8 cellular contexts compared by ENCODE assay signal in the genomic region with DNA sequence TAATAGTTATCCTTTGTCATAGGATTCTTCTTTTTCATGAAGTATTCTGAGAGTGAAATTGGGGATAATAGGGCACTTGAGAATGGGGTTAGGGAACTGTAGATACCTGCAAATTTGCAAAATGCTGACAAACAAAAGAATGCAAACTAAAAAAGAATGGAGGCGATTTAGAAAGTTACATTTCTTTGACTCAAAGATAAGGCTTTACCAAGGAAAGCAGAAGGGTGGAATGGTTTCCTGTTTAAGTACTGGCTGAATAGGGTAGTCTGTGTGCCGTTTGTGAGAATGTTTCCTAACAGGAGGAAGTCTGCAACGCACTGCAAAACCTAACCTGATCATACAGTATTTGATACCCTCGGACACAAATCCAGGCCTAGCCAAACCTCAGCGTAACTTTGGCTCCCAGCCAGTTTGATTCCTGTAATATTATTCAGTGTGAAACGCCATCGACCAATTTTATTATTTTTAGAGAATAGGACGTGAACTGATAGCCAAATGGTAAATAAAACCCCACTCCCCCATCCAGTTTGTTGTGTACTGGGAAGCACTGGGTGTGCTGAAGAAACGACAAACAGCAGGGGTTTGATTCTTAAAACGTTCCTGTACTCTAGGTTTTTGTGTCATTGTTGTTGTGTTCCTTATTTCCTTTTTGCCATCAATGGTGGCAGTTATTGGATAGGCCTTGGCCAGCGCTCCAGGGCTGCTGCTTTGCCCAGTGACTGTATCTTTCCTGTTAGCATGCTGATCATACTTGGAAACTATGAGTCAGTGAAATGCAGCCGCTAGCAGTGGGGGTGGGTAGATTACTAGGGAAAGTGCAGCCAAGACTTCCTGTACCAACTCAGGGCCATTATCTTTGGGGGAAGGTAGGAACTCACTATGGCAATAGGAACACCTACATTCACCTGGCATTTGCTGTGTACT.
DNase-seq lines count a peak whose midpoint lies in the region; ATAC-seq, FAIRE-seq and TF ChIP-seq lines count a peak whose summit lies in the region.

No MANE protein-coding gene starts in this region.

- BruUV-seq in MCF 10A (replicated peaks; lab: Mats Ljungman, UMichigan): no TSS peak

- H3K4me3 ChIP-seq in spleen: peak overlapping the region in 1 of 8 donors; percentile 26

- peak; percentile 88 for ATAC-seq in HG02571 (IDR thresholded peaks at IDR 0.05; ENCODE audit: unreplicated experiment)

- no peak for TF ChIP-seq POLR2A in spleen (IDR thresholded peaks at IDR 0.05)

- CTCF ChIA-PET in MCF 10A (lab: Yijun Ruan, JAX): interaction anchor here (0.5 to 1.2 kb wide), 5 partner anchors 12 to 359 kb away, joined by 3 to 11 read pairs (median 3); no protein-coding TSS in a partner anchor

- peak overlapping the region; percentile 78 for H3K27ac Mint-ChIP-seq in MCF 10A (ENCODE audit: low read depth, unreplicated experiment)

- intact Hi-C loops in MCF 10A (cut with micrococcal nuclease) (no loop called here), spleen (cut with DNase I; ENCODE audit: low total_unique reads) (no loop called here)

- no peaks in the 10 kb centered on the region for H3K36me3 Mint-ChIP-seq in MCF 10A (ENCODE audit: insufficient read depth, unreplicated experiment)

- no peaks in the 10 kb centered on the region for H3K27me3 Mint-ChIP-seq in MCF 10A (ENCODE audit: insufficient read depth, unreplicated experiment)

- no peaks in the 10 kb centered on the region for H3K9me3 ChIP-seq in spleen

- no peaks in the 10 kb centered on the region for H3K36me3 ChIP-seq in spleen

- H3K9me3 Mint-ChIP-seq in MCF 10A (ENCODE audit: unreplicated experiment): no peaks in the 10 kb centered on the region

- POLR2A ChIA-PET in MCF 10A (lab: Yijun Ruan, JAX): interaction anchor here (0.8 to 1.4 kb wide), 5 partner anchors 12 to 39 kb away, joined by 3 to 10 read pairs (median 4); no protein-coding TSS in a partner anchor

- peak; percentile 46 for FAIRE-seq in G401.6 (lab: Jason Lieb, UNC)

- no peaks in the 10 kb centered on the region for H3K27me3 ChIP-seq in spleen (replicated peaks in 1 of 7)

- H3K27ac ChIP-seq in spleen: peak overlapping the region; percentile 22 to 91 (median 82)

- no peak overlapping the region for H3K4me3 Mint-ChIP-seq in MCF 10A (ENCODE audit: unreplicated experiment)

- peaks cover 17 to 44% (median 27%) of the 10 kb centered on the region in 6 donors for H3K4me1 ChIP-seq in spleen

- DNase-seq in NCI-H1105 (lab: John Stamatoyannopoulos, UW) (peak; percentile 74), UCSD-AML1 (lab: John Stamatoyannopoulos, UW; ENCODE audit: unreplicated experiment) (peak; percentile 82), MCF 10A (ENCODE audit: unreplicated experiment) (peak; percentile 94), inferior parietal cortex (ENCODE audit: extremely low spot score) (peak; percentile 78), spleen (peak; percentile 81), NCI-H1930 (lab: John Stamatoyannopoulos, UW) (no peak)

- peaks cover 39% of the 10 kb centered on the region for H3K4me1 Mint-ChIP-seq in MCF 10A (ENCODE audit: insufficient read depth, unreplicated experiment)

- WGBS in spleen, 5 donors: 7 to 18% (median 14%) methylated on average over 12 of the region's 12 CpGs

- TF ChIP-seq CTCF in MCF 10A (IDR thresholded peaks at IDR 0.05; ENCODE audit: unreplicated experiment): no peak
- TF ChIP-seq CTCF in spleen (IDR thresholded peaks at IDR 0.05 in 8 of 11, conservative IDR thresholded peaks at IDR 0.05 in 3 of 11): no peak

Comparison
In these comparisons a context has a peak if more than half of its experiments do, and no peak if none do; other contexts are left out.
1. DNase-seq: peak in NCI-H1105 (single experiment), UCSD-AML1 (single experiment), MCF 10A (single experiment), inferior parietal cortex (single experiment) and spleen (single experiment); none in NCI-H1930 (0 of 2).